In genomic region chr6:157760589-157761330, GRCh38 we compare ENCODE assay signal across 9 cellular contexts.
DNase-seq lines count a peak whose midpoint lies in the region; ATAC-seq and TF ChIP-seq lines count a peak whose summit lies in the region.
"Had no signal": no experiment of that assay in that cellular context is flagged by ENCODE, and none has a peak within 500 bp of the region (broad histone marks: within the 10 kb centered on the region; RNA-seq: fewer than 3 reads in every experiment).

No MANE protein-coding gene starts in this region.

- TF ChIP-seq CTCF in nephron (IDR thresholded peaks at IDR 0.05; ENCODE audit: unreplicated experiment in 3 of 3), result no peak
- TF ChIP-seq CTCF in gastrocnemius medialis (IDR thresholded peaks at IDR 0.05 in 4 of 5, conservative IDR thresholded peaks at IDR 0.05 in 1 of 5), result no peak
- TF ChIP-seq CTCF in heart right ventricle (IDR thresholded peaks at IDR 0.05), result no peak

- H3K27ac Mint-ChIP-seq in activated CD4-positive, alpha-beta T cell treated with anti-CD3 and anti-CD28 coated beads, Interleukin-2, amount 10 ng/mL, durations not matched to agents 7 days and 5 days, result peak overlapping the region; percentile 62
- H3K27ac Mint-ChIP-seq in IgD-negative memory B cell (peak overlapping the region in 2 of 3 donors; percentile 7 to 97), nephron (peak overlapping the region; percentile 34 to 97 (median 65))

- H3K9me3 ChIP-seq in gastrocnemius medialis, result no peaks in the 10 kb centered on the region
- H3K9me3 ChIP-seq in heart right ventricle, result no peaks in the 10 kb centered on the region

- H3K27ac ChIP-seq in gastrocnemius medialis (no peak overlapping the region), heart right ventricle (peak overlapping the region in 3 of 10 donors; percentile 1 to 52 (median 19))

- H3K27me3 ChIP-seq in gastrocnemius medialis, result no peaks in the 10 kb centered on the region
- no peaks in the 10 kb centered on the region for H3K27me3 ChIP-seq in heart right ventricle

- CTCF ChIA-PET in activated CD4-positive, alpha-beta T cell treated with anti-CD3 and anti-CD28 coated beads, Interleukin-2, amount 10 ng/mL, durations not matched to agents 7 days and 5 days (lab: Charles Lee), result interaction anchor here (1.2 to 4.0 kb wide), 5 partner anchors 10 to 113 kb away, joined by 3 to 15 read pairs (median 3); no protein-coding TSS in a partner anchor

- no peak overlapping the region for H3K4me3 ChIP-seq in gastrocnemius medialis
- no peak overlapping the region for H3K4me3 ChIP-seq in heart right ventricle

- peaks cover 70% of the 10 kb centered on the region for H3K4me1 Mint-ChIP-seq in activated CD4-positive, alpha-beta T cell treated with anti-CD3 and anti-CD28 coated beads, Interleukin-2, amount 10 ng/mL, durations not matched to agents 7 days and 5 days
- H3K4me1 Mint-ChIP-seq in IgD-negative memory B cell (peaks cover 34 to 65% (median 62%) of the 10 kb centered on the region in 3 donors), nephron (peaks cover 40% of the 10 kb centered on the region)

- 79 to 82% methylated on average over 7 of the region's 7 CpGs for WGBS in heart right ventricle, 2 donors

- intact Hi-C loops in gastrocnemius medialis (cut with DNase I; ENCODE audit: low total_unique reads) (loop anchor here (5.0 kb wide), 1 partner anchor 38 kb away; no protein-coding TSS in a partner anchor), heart right ventricle (cut with DNase I) (loop anchor here in 3 of 10 donors (5.0 kb wide), 1 partner anchor 62 kb away; the partner anchor contains the start of gene SNX9 (in 3 of the 3))

- in situ Hi-C loops in gastrocnemius medialis (cut with MboI; ENCODE audit: low sequenced_read_pairs in 4 of 4), result no loop called here

- no peaks in the 10 kb centered on the region for H3K36me3 ChIP-seq in gastrocnemius medialis
- H3K36me3 ChIP-seq in heart right ventricle, result no peaks in the 10 kb centered on the region

- DNase-seq in activated CD4-positive, alpha-beta T cell treated with anti-CD3 and anti-CD28 coated beads, Interleukin-2, amount 10 ng/mL, durations not matched to agents 7 days and 5 days, result no peak
- no peak for DNase-seq in activated CD4-positive, alpha-beta T cell treated with anti-CD3 and anti-CD28 coated beads, Interleukin-2, amount 50 U/mL, for 48 hours
- DNase-seq in amniotic epithelial cell (ENCODE audit: low read depth), result peak; percentile 93
- no peak for DNase-seq in gastrocnemius medialis
- no peak for DNase-seq in heart right ventricle
- DNase-seq: DND-41 had no signal

- POLR2A ChIA-PET in activated CD4-positive, alpha-beta T cell treated with anti-CD3 and anti-CD28 coated beads, Interleukin-2, amount 10 ng/mL, durations not matched to agents 7 days and 5 days (lab: Charles Lee), result no interaction called here

- peaks cover 18 to 30% of the 10 kb centered on the region in 2 donors for H3K4me1 ChIP-seq in gastrocnemius medialis
- peaks cover 8 to 82% (median 55%) of the 10 kb centered on the region in 9 donors for H3K4me1 ChIP-seq in heart right ventricle

- no peak for ATAC-seq in gastrocnemius medialis
- ATAC-seq in heart right ventricle, result no peak
- no peak for ATAC-seq in GM21529 (IDR thresholded peaks at IDR 0.05; ENCODE audit: unreplicated experiment)

- no peak for TF ChIP-seq POLR2A in gastrocnemius medialis (IDR thresholded peaks at IDR 0.05)

- no peaks in the 10 kb centered on the region for H3K9me3 Mint-ChIP-seq in activated CD4-positive, alpha-beta T cell treated with anti-CD3 and anti-CD28 coated beads, Interleukin-2, amount 10 ng/mL, durations not matched to agents 7 days and 5 days
- H3K9me3 Mint-ChIP-seq in IgD-negative memory B cell, result no peaks in the 10 kb centered on the region
- no peaks in the 10 kb centered on the region for H3K9me3 Mint-ChIP-seq in nephron

- no peaks in the 10 kb centered on the region for H3K36me3 Mint-ChIP-seq in activated CD4-positive, alpha-beta T cell treated with anti-CD3 and anti-CD28 coated beads, Interleukin-2, amount 10 ng/mL, durations not matched to agents 7 days and 5 days (ENCODE audit: low read depth)
- peaks cover 2% of the 10 kb centered on the region for H3K36me3 Mint-ChIP-seq in IgD-negative memory B cell
- H3K36me3 Mint-ChIP-seq in nephron (ENCODE audit: low read depth), result no peaks in the 10 kb centered on the region

- peaks cover 37% of the 10 kb centered on the region for H3K27me3 Mint-ChIP-seq in activated CD4-positive, alpha-beta T cell treated with anti-CD3 and anti-CD28 coated beads, Interleukin-2, amount 10 ng/mL, durations not matched to agents 7 days and 5 days
- H3K27me3 Mint-ChIP-seq in IgD-negative memory B cell (peaks cover 3% of the 10 kb centered on the region), nephron (ENCODE audit: low read depth) (peaks cover 15% of the 10 kb centered on the region)

- H3K4me3 Mint-ChIP-seq in activated CD4-positive, alpha-beta T cell treated with anti-CD3 and anti-CD28 coated beads, Interleukin-2, amount 10 ng/mL, durations not matched to agents 7 days and 5 days, result no peak overlapping the region
- H3K4me3 Mint-ChIP-seq in IgD-negative memory B cell, result peak overlapping the region in 3 of 4 donors; percentile 2 to 21 (median 19)
- no peak overlapping the region for H3K4me3 Mint-ChIP-seq in nephron

Comparison
In these comparisons a context has a peak if more than half of its experiments do, and no peak if none do; other contexts are left out.
1. H3K4me3 Mint-ChIP-seq: peak in IgD-negative memory B cell (3 of 4); none in activated CD4-positive, alpha-beta T cell treated with anti-CD3 and anti-CD28 coated beads, Interleukin-2, amount 10 ng/mL, durations not matched to agents 7 days and 5 days (single experiment) and nephron (0 of 3).
2. Peak in every context shown above with its lines, with median percentiles within 50 percentile points of each other: H3K27ac Mint-ChIP-seq.